ENCODE assay signal across 6 cellular contexts in the genomic region with DNA sequence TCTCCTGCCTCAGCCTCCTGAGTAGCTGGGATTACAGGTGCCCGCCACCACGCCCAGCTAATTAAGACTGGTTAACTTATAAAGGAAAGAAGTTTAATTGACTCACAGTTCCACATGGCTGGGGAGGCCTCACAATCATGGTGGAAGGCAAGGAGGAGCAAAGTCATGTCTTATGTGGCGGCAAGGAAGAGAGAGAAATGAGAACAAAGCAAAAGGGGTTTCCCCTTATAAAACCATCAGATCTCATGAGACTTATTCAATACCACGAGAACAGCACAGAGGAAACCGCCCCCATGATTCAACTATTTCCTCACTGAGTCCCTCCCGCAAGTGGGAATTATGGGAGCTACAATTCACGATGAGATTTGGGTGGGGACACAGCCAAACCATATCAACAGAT. TPM values are rescaled to one million over a fixed set of nuclear protein-coding genes. Genes with fewer than 3 reads are reported as not detected.
DNase-seq lines count a peak whose midpoint lies in the region; ATAC-seq and TF ChIP-seq lines count a peak whose summit lies in the region.
"Not testable (repeated sequence)": the region's sequence is repeated elsewhere in the genome, so short reads cannot be mapped to it uniquely, and the experiment has no call there.

No MANE protein-coding gene starts in this region.

- peak; percentile 42 for ATAC-seq in activated CD4-positive, alpha-beta T cell treated with anti-CD3 and anti-CD28 coated beads for 36 hours
- peak; percentile 28 to 34 for ATAC-seq in activated T-cell treated with anti-CD3 and anti-CD28 coated beads, Interleukin-2, amount 50 U/mL, for 4 hours
- ATAC-seq in activated naive CD8-positive, alpha-beta T cell treated with anti-CD3 and anti-CD28 coated beads, Interleukin-2, amount 50 U/mL, for 24 hours = peak; percentile 36
- peak; percentile 32 for ATAC-seq in memory B cell (ENCODE audit: low read depth)

- H3K27ac ChIP-seq in BLaER1 = not testable (repeated sequence)

- H3K27me3 Mint-ChIP-seq in activated CD4-positive, alpha-beta T cell treated with anti-CD3 and anti-CD28 coated beads for 36 hours; activated T-cell treated with anti-CD3 and anti-CD28 coated beads, Interleukin-2, amount 50 U/mL, for 4 hours (ENCODE audit: low read depth); activated naive CD8-positive, alpha-beta T cell treated with anti-CD3 and anti-CD28 coated beads, Interleukin-2, amount 50 U/mL, for 24 hours; glutamatergic neuron (ENCODE audit: unreplicated experiment): not testable (repeated sequence)
- H3K27me3 Mint-ChIP-seq in memory B cell = peaks cover 11% of the 10 kb centered on the region

- not testable (repeated sequence) for H4K20me1 ChIP-seq in BLaER1

- H3K36me3 ChIP-seq in BLaER1 = not testable (repeated sequence)

- not testable (repeated sequence) for H3K27me3 ChIP-seq in BLaER1

- intact Hi-C loops in activated CD4-positive, alpha-beta T cell treated with anti-CD3 and anti-CD28 coated beads for 36 hours (cut with DNase I, micrococcal nuclease) = not testable (repeated sequence)

- not testable (repeated sequence) for H3K9ac ChIP-seq in BLaER1

- not testable (repeated sequence) for H3K36me3 Mint-ChIP-seq in activated CD4-positive, alpha-beta T cell treated with anti-CD3 and anti-CD28 coated beads for 36 hours (ENCODE audit: low read depth); activated T-cell treated with anti-CD3 and anti-CD28 coated beads, Interleukin-2, amount 50 U/mL, for 4 hours (ENCODE audit: insufficient read depth); activated naive CD8-positive, alpha-beta T cell treated with anti-CD3 and anti-CD28 coated beads, Interleukin-2, amount 50 U/mL, for 24 hours (ENCODE audit: low read depth); glutamatergic neuron (ENCODE audit: unreplicated experiment); memory B cell

- CTCF ChIA-PET in activated CD4-positive, alpha-beta T cell treated with anti-CD3 and anti-CD28 coated beads for 36 hours (lab: Charles Lee) = not testable (repeated sequence)

- DNase-seq in activated CD4-positive, alpha-beta T cell treated with anti-CD3 and anti-CD28 coated beads for 36 hours = peak; percentile 9
- DNase-seq in activated T-cell treated with anti-CD3 and anti-CD28 coated beads, Interleukin-2, amount 50 U/mL, for 4 hours; activated naive CD8-positive, alpha-beta T cell treated with anti-CD3 and anti-CD28 coated beads, Interleukin-2, amount 50 U/mL, for 24 hours; glutamatergic neuron; memory B cell (ENCODE audit: low spot score in 2 of 2): not testable (repeated sequence)

- POLR2A ChIA-PET in activated CD4-positive, alpha-beta T cell treated with anti-CD3 and anti-CD28 coated beads for 36 hours (lab: Charles Lee) = not testable (repeated sequence)

- not testable (repeated sequence) for H3K4me3 ChIP-seq in BLaER1

- H3K9me3 Mint-ChIP-seq in activated CD4-positive, alpha-beta T cell treated with anti-CD3 and anti-CD28 coated beads for 36 hours (ENCODE audit: low read depth) = peaks cover 12% of the 10 kb centered on the region
- H3K9me3 Mint-ChIP-seq in activated T-cell treated with anti-CD3 and anti-CD28 coated beads, Interleukin-2, amount 50 U/mL, for 4 hours; glutamatergic neuron (ENCODE audit: unreplicated experiment): not testable (repeated sequence)
- peaks cover 12% of the 10 kb centered on the region for H3K9me3 Mint-ChIP-seq in activated naive CD8-positive, alpha-beta T cell treated with anti-CD3 and anti-CD28 coated beads, Interleukin-2, amount 50 U/mL, for 24 hours
- peaks cover 19% of the 10 kb centered on the region for H3K9me3 Mint-ChIP-seq in memory B cell

- TF ChIP-seq CTCF in glutamatergic neuron (IDR thresholded peaks at IDR 0.05; ENCODE audit: partially characterized antibody, unreplicated experiment) = not testable (repeated sequence)

- H3K4me2 ChIP-seq in BLaER1 = peak overlapping the region; percentile 14; the same call in 1 of the 2 replicates

- peaks cover 52% of the 10 kb centered on the region for H3K4me1 ChIP-seq in BLaER1

- H3K9me3 ChIP-seq in BLaER1 = peaks cover 53% of the 10 kb centered on the region

- not testable (repeated sequence) for H3K4me1 Mint-ChIP-seq in activated CD4-positive, alpha-beta T cell treated with anti-CD3 and anti-CD28 coated beads for 36 hours; activated T-cell treated with anti-CD3 and anti-CD28 coated beads, Interleukin-2, amount 50 U/mL, for 4 hours (ENCODE audit: low read depth); activated naive CD8-positive, alpha-beta T cell treated with anti-CD3 and anti-CD28 coated beads, Interleukin-2, amount 50 U/mL, for 24 hours; glutamatergic neuron (ENCODE audit: low read depth, unreplicated experiment)
- H3K4me1 Mint-ChIP-seq in memory B cell = peaks cover 11% of the 10 kb centered on the region

- peak overlapping the region; percentile 44 for H3K27ac Mint-ChIP-seq in activated CD4-positive, alpha-beta T cell treated with anti-CD3 and anti-CD28 coated beads for 36 hours
- not testable (repeated sequence) for H3K27ac Mint-ChIP-seq in activated naive CD8-positive, alpha-beta T cell treated with anti-CD3 and anti-CD28 coated beads, Interleukin-2, amount 50 U/mL, for 24 hours; glutamatergic neuron (ENCODE audit: unreplicated experiment); memory B cell

- H3K4me3 Mint-ChIP-seq in activated CD4-positive, alpha-beta T cell treated with anti-CD3 and anti-CD28 coated beads for 36 hours; activated T-cell treated with anti-CD3 and anti-CD28 coated beads, Interleukin-2, amount 50 U/mL, for 4 hours; activated naive CD8-positive, alpha-beta T cell treated with anti-CD3 and anti-CD28 coated beads, Interleukin-2, amount 50 U/mL, for 24 hours; memory B cell: not testable (repeated sequence)
- H3K4me3 Mint-ChIP-seq in glutamatergic neuron (ENCODE audit: unreplicated experiment) = peak overlapping the region; percentile 50

RNA-seq across cellular contexts. Expression of a gene that starts 59.2 kb away (rescaled TPM):
- total RNA-seq in activated CD4-positive, alpha-beta T cell treated with anti-CD3 and anti-CD28 coated beads for 36 hours = 10 to 100 TPM; 22.0 to 30.2 TPM
- total RNA-seq in activated T-cell treated with anti-CD3 and anti-CD28 coated beads, Interleukin-2, amount 50 U/mL, for 4 hours = 10 to 100 TPM; 43.3 to 49.9 (median 48.1) TPM
- total RNA-seq in glutamatergic neuron (ENCODE audit: unreplicated experiment) = 3.2 TPM
